Comparison of ENCODE assay signal across 8 cellular contexts in the genomic region with DNA sequence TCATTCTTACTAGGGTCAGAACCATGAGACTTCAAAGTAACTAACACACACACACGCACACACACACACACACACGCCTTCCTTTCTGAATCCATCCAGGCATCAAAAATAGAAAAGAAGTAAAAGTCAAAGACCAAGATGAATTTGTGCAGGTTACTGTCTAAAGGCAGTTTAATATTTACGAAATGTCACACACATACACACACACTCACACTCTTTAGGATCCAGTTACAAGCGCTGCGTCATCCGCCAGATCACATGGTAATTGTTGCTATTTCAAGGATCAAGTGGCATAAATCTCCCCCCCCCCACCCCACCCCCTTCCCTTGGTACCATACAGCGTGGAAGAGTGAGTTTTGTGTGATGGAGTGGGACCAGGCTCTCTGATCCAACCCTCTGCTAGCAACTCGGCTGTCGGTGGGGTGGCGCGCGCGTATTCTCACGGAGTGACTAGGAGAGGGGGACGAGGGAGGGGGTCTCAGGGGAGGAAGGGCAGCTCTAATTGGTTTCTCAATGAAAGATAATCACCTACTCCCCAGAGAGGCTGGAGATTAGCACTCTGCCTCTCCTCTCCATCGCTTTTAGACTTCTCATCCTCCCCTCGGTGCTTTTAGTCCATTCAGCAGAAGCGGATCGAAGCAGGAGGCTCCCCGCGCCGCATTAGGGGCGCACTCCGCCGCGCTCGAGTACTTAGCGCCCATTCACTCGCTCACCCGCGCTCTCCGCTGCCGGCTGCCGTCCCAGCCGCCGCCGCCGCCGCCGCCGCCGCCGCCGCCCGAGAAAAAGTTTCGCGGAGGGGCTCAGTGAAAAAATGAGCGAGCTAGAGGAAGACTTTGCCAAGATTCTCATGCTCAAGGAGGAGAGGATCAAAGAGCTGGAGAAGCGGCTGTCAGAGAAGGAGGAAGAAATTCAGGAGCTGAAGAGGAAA.
DNase-seq lines count a peak whose midpoint lies in the region; ATAC-seq, FAIRE-seq and TF ChIP-seq lines count a peak whose summit lies in the region.

No MANE protein-coding gene starts in this region.

- 3% methylated on average over 49 of the region's 49 CpGs for WGBS in prostate gland

- no peak for FAIRE-seq in D721Med (lab: Jason Lieb, UNC)

- TF ChIP-seq POLR2A in prostate gland (IDR thresholded peaks at IDR 0.05): no peak

- peak; percentile 43 for ATAC-seq in HG03354 (IDR thresholded peaks at IDR 0.05; ENCODE audit: poor library complexity, severe bottlenecking, unreplicated experiment)
- no peak for ATAC-seq in activated T-helper 17 cell treated with anti-CD3 and anti-CD28 coated beads, Interleukin-2, amount 50 U/mL, for 72 hours (replicated peaks)
- ATAC-seq in left cardiac atrium: peak; percentile 34

- BruUV-seq in A673 (replicated peaks; lab: Mats Ljungman, UMichigan) (no TSS peak), OCI-LY7 (replicated peaks; lab: Mats Ljungman, UMichigan) (no TSS peak)

- no peak overlapping the region for H3K27ac Mint-ChIP-seq in activated T-helper 17 cell treated with anti-CD3 and anti-CD28 coated beads, Interleukin-2, amount 50 U/mL, for 72 hours

- H3K27ac ChIP-seq in A673 (ENCODE audit: low read depth, low read length, poor library complexity, severe bottlenecking) (no peak overlapping the region), prostate gland (peak overlapping the region in 1 of 2 donors; percentile 24), OCI-LY7 (ENCODE audit: low read depth, low read length, poor library complexity, severe bottlenecking) (no peak overlapping the region)

- no peak overlapping the region for H2AFZ ChIP-seq in OCI-LY7 (ENCODE audit: low read length)

- H3K79me2 ChIP-seq in OCI-LY7 (ENCODE audit: insufficient read depth, low read depth, low read length): no peaks in the 10 kb centered on the region

- no peaks in the 10 kb centered on the region for H3K9me3 Mint-ChIP-seq in activated T-helper 17 cell treated with anti-CD3 and anti-CD28 coated beads, Interleukin-2, amount 50 U/mL, for 72 hours

- TF ChIP-seq CTCF in A673 (conservative IDR thresholded peaks at IDR 0.05; ENCODE audit: low read depth, low read length) (no peak), prostate gland (IDR thresholded peaks at IDR 0.05) (no peak), OCI-LY7 (conservative IDR thresholded peaks at IDR 0.05; ENCODE audit: low read length) (no peak), D721Med (IDR thresholded peaks at IDR 0.05; ENCODE audit: insufficient read depth, missing control alignments) (no peak)

- H3K4me3 ChIP-seq in A673 (ENCODE audit: low read depth, low read length, poor library complexity, severe bottlenecking) (peak overlapping the region; percentile 38), prostate gland (peak overlapping the region; percentile 38 to 40), OCI-LY7 (ENCODE audit: low read depth, low read length, poor library complexity, severe bottlenecking) (no peak overlapping the region)

- H3K9me3 ChIP-seq in A673 (ENCODE audit: low read depth, low read length, poor library complexity, severe bottlenecking) (no peaks in the 10 kb centered on the region), prostate gland (no peaks in the 10 kb centered on the region), OCI-LY7 (ENCODE audit: low read length) (no peaks in the 10 kb centered on the region)

- peaks cover 83% of the 10 kb centered on the region for H3K27me3 ChIP-seq in A673 (replicated peaks; ENCODE audit: insufficient read depth, low read depth, low read length, poor library complexity)
- no peaks in the 10 kb centered on the region for H3K27me3 ChIP-seq in prostate gland (replicated peaks; ENCODE audit: insufficient read depth)

- no peak overlapping the region for H3K4me2 ChIP-seq in OCI-LY7 (ENCODE audit: low read length)

- H3K36me3 ChIP-seq in A673 (ENCODE audit: insufficient read depth, low read length, poor library complexity, severe bottlenecking): no peaks in the 10 kb centered on the region
- H3K36me3 ChIP-seq in prostate gland: no peaks in the 10 kb centered on the region
- no peaks in the 10 kb centered on the region for H3K36me3 ChIP-seq in OCI-LY7 (ENCODE audit: insufficient read depth, low read length)

- peak; percentile 36 for DNase-seq in A673 (ENCODE audit: low spot score)
- peak; percentile 52 for DNase-seq in left cardiac atrium
- DNase-seq in prostate gland (ENCODE audit: low spot score): no peak
- DNase-seq in OCI-LY7 (ENCODE audit: low spot score): no peak
- DNase-seq in D721Med (ENCODE audit: insufficient read length, low spot score): no peak
- no peak for DNase-seq in SW 1271 (lab: John Stamatoyannopoulos, UW)

- no peaks in the 10 kb centered on the region for H3K9me2 ChIP-seq in OCI-LY7 (ENCODE audit: insufficient read depth, low read length)

- intact Hi-C loops in A673 (cut with micrococcal nuclease; ENCODE audit: unreplicated experiment): no loop called here
- intact Hi-C loops in left cardiac atrium (cut with DNase I): no loop called here
- intact Hi-C loops in prostate gland (cut with DNase I): no loop called here
- intact Hi-C loops in OCI-LY7 (cut with micrococcal nuclease; ENCODE audit: unreplicated experiment): no loop called here

- CTCF ChIA-PET in A673 (lab: Charles Lee): interaction anchor here (0.6 kb wide), 1 partner anchor 202 kb away, joined by 3 read pairs; no protein-coding TSS in a partner anchor
- CTCF ChIA-PET in OCI-LY7 (lab: Charles Lee; ENCODE audit: unreplicated experiment): no interaction called here

- H3K4me1 Mint-ChIP-seq in activated T-helper 17 cell treated with anti-CD3 and anti-CD28 coated beads, Interleukin-2, amount 50 U/mL, for 72 hours: no peaks in the 10 kb centered on the region

- peaks cover 5% of the 10 kb centered on the region for H3K4me1 ChIP-seq in A673 (ENCODE audit: insufficient read depth, low read length, poor library complexity, severe bottlenecking)
- no peaks in the 10 kb centered on the region for H3K4me1 ChIP-seq in prostate gland (replicated peaks)
- H3K4me1 ChIP-seq in OCI-LY7 (ENCODE audit: insufficient read depth, low read length, poor library complexity, severe bottlenecking): no peaks in the 10 kb centered on the region

- H3K4me3 Mint-ChIP-seq in activated T-helper 17 cell treated with anti-CD3 and anti-CD28 coated beads, Interleukin-2, amount 50 U/mL, for 72 hours: peak overlapping the region; percentile 39

- POLR2A ChIA-PET in A673 (lab: Charles Lee; ENCODE audit: low non-redundant PET) (no interaction called here), OCI-LY7 (lab: Charles Lee) (no interaction called here)

- peaks cover 32% of the 10 kb centered on the region for H3K27me3 Mint-ChIP-seq in activated T-helper 17 cell treated with anti-CD3 and anti-CD28 coated beads, Interleukin-2, amount 50 U/mL, for 72 hours

- H4K20me1 ChIP-seq in OCI-LY7 (ENCODE audit: insufficient read depth, low read length): no peaks in the 10 kb centered on the region

- no peaks in the 10 kb centered on the region for H3K36me3 Mint-ChIP-seq in activated T-helper 17 cell treated with anti-CD3 and anti-CD28 coated beads, Interleukin-2, amount 50 U/mL, for 72 hours (ENCODE audit: low read depth)

Comparison
In these comparisons a context has a peak if more than half of its experiments do, and no peak if none do; other contexts are left out.
1. DNase-seq: peak in A673 (single experiment) and left cardiac atrium (single experiment); none in prostate gland (single experiment), OCI-LY7 (single experiment), D721Med (single experiment) and SW 1271 (0 of 2).